Comparison of ENCODE assay signal across 4 cellular contexts in the genomic region with DNA sequence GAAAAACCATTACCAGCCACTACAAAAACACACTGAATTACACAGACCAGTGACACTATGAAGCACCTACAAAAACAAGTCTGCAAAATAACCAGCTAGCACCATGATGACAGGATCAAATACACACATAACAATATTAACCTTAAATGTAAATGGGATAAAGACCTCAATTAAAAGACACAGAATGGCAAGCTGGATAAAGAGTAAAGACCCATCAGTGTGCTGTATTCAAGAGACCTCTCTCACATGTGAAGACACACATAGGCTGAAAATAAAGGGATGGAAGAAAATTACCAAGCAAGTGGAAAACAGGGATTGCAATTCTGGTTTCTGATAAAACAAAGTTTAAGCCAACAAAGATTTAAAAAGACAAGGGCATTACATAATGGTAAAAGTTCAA.
"Had no signal": no experiment of that assay in that cellular context is flagged by ENCODE, and none has a peak within 500 bp of the region (broad histone marks: within the 10 kb centered on the region; RNA-seq: fewer than 3 reads in every experiment).

No MANE protein-coding gene starts in this region.

- H3K4me3 ChIP-seq: K562 had no signal

- ATAC-seq: HepG2, K562 had no signal

- H3K27ac ChIP-seq: HL-60, KMS-11 had no signal
